ENCODE assay signal across 1 cellular context in the genomic region with DNA sequence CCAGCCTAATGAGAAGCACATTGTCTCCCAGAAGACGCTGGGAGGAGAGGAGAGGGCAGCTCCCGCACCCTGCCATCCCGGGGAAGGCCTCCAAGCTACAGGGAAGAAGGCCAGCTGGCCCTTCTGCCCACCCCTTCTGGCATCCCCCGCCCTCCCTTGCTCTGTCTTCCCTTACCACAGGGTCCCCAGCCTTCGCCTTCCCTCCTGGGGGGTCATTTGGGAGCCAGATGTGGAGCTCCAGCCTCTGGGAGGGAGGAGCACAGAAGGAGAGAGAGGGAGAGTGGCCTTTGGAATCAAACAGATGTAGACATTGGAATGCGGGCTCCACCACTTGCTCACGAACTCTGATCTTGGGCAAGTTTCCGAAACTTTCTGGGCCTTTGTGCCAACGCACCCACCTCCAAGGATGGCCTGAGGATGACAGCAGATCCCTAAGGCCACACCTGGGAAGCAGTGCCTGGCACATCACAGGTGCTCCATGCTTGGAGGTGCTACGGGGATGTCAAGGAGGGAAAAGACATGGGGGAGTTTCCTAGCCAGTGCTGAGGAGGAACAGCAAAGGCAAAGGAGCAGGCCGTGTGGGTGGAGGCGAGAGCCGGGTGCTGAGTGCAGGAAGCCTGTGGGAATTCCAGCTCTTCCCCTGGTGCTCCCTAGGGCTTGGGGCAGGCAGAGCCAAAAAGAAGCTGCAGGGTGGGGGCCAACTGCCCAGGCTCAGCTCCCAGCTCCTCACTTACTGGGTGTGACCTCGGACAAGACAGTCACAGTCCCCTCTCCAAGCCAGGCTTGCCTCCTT.
TF ChIP-seq lines count a peak whose summit lies in the region.

No MANE protein-coding gene starts in this region.

TF ChIP-seq in K562, 482 proteins besides CTCF, POLR2A, EP300 and RAD21:
- TF ChIP-seq ZFP36 (IDR thresholded peaks at IDR 0.05; ENCODE audit: low read depth, low read length, partially characterized antibody), result no peak
- TF ChIP-seq ZNF263 (CRISPR knock-in tag; IDR thresholded peaks at IDR 0.05; ENCODE audit: borderline replicate concordance), result 0 out of 2 replicates have a peak, but pooled peaks have one; percentile 28
TF ChIP-seq in K562: peak in this region for 1.
